26 cellular contexts compared by ENCODE assay signal in the genomic region with DNA sequence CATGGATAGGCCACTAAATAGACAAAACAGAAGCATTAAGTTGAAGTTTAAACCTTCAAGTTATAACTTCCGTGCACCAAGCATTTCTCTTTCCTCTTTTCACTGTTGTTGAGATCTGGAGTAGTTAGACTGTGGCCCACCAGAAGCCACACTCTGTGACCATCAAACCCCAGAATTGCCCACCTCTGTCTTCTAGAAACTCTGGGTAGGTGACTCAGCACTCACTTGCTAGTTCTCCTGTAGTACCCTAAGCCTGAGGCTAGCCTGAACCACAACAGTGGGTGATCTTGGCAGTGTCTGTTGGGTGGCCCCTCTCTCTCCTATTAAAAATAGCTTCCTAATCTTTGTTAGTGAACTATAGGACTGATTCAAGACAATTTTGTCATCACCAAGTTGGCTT. TPM values are rescaled to one million over a fixed set of nuclear protein-coding genes. Genes with fewer than 3 reads are reported as not detected.
DNase-seq lines count a peak whose midpoint lies in the region; ATAC-seq and TF ChIP-seq lines count a peak whose summit lies in the region.
"Had no signal": no experiment of that assay in that cellular context is flagged by ENCODE, and none has a peak within 500 bp of the region (broad histone marks: within the 10 kb centered on the region; RNA-seq: fewer than 3 reads in every experiment).

No MANE protein-coding gene starts in this region.

- peaks cover 7% of the 10 kb centered on the region for H3K9me3 Mint-ChIP-seq in activated CD4-positive, alpha-beta T cell treated with anti-CD3 and anti-CD28 coated beads, Interleukin-2, amount 10 ng/mL, durations not matched to agents 24 days and 14 days
- peaks cover 2 to 3% of the 10 kb centered on the region in 2 donors for H3K9me3 Mint-ChIP-seq in activated T-cell treated with anti-CD3 and anti-CD28 coated beads, Interleukin-2, amount 50 U/mL, for 72 hours
- H3K9me3 Mint-ChIP-seq in natural killer cell treated with Interleukin-12 subunit alpha and Interleukin-12 subunit beta and Interleukin-15 and Interleukin-18, amount 100 ng/mL, for 72 hours: peaks cover 3% of the 10 kb centered on the region

- no peak for TF ChIP-seq POLR2A in heart left ventricle (IDR thresholded peaks at IDR 0.05)

- TF ChIP-seq CTCF in heart left ventricle (IDR thresholded peaks at IDR 0.05): no peak

- peaks cover 0 to 7% (median 0%) of the 10 kb centered on the region in 9 donors for H3K27me3 ChIP-seq in heart left ventricle
- H3K27me3 ChIP-seq: colonic mucosa, sigmoid colon, upper lobe of left lung had no signal

- no peaks in the 10 kb centered on the region for H3K36me3 ChIP-seq in heart left ventricle
- H3K36me3 ChIP-seq: breast epithelium, colonic mucosa, heart right ventricle, prostate gland, sigmoid colon, upper lobe of left lung had no signal

- peak; percentile 65 for DNase-seq in activated CD4-positive, alpha-beta T cell treated with anti-CD3 and anti-CD28 coated beads, Interleukin-2, amount 10 ng/mL, durations not matched to agents 24 days and 14 days
- DNase-seq in activated CD4-positive, alpha-beta T cell treated with anti-CD3 and anti-CD28 coated beads for 48 hours: no peak
- DNase-seq in GDM1 (lab: John Stamatoyannopoulos, UW) (peak; percentile 56), HK-2 (ENCODE audit: unreplicated experiment) (no peak), heart left ventricle (no peak), NCI-H774 (lab: John Stamatoyannopoulos, UW) (no peak)
- DNase-seq in activated T-cell treated with anti-CD3 and anti-CD28 coated beads, Interleukin-2, amount 50 U/mL, for 72 hours: peak; percentile 39 to 69
- DNase-seq in natural killer cell treated with Interleukin-12 subunit alpha and Interleukin-12 subunit beta and Interleukin-15 and Interleukin-18, amount 100 ng/mL, for 72 hours (ENCODE audit: low spot score): no peak
- DNase-seq: amniotic stem cell; colonic mucosa; effector memory CD4-positive, alpha-beta T cell; foreskin fibroblast; H7; heart right ventricle; NCI-H510A; NK-92 treated with Interleukin-12 subunit alpha and Interleukin-12 subunit beta, amount 100 ng/mL, for 24 hours; sigmoid colon; stimulated activated CD4-positive, alpha-beta T cell treated with anti-CD3 and anti-CD28 coated beads, Interleukin-15, amount 100 ng/mL, for 24 hours; upper lobe of left lung had no signal

- H3K9me3 ChIP-seq in heart left ventricle: no peaks in the 10 kb centered on the region
- H3K9me3 ChIP-seq: A549, breast epithelium, colonic mucosa, heart right ventricle, prostate gland, sigmoid colon, upper lobe of left lung had no signal

- no peak overlapping the region for H3K27ac ChIP-seq in heart left ventricle
- H3K27ac ChIP-seq: A549, breast epithelium, colonic mucosa, heart right ventricle, KMS-11, prostate gland, sigmoid colon, upper lobe of left lung had no signal

- H3K4me1 Mint-ChIP-seq in activated CD4-positive, alpha-beta T cell treated with anti-CD3 and anti-CD28 coated beads, Interleukin-2, amount 10 ng/mL, durations not matched to agents 24 days and 14 days: peaks cover 69% of the 10 kb centered on the region
- H3K4me1 Mint-ChIP-seq in activated T-cell treated with anti-CD3 and anti-CD28 coated beads, Interleukin-2, amount 50 U/mL, for 72 hours (ENCODE audit: low read depth): peaks cover 93% of the 10 kb centered on the region
- H3K4me1 Mint-ChIP-seq in natural killer cell treated with Interleukin-12 subunit alpha and Interleukin-12 subunit beta and Interleukin-15 and Interleukin-18, amount 100 ng/mL, for 72 hours (ENCODE audit: low read depth in 2 of 2): peaks cover 62 to 71% of the 10 kb centered on the region in 2 donors
- H3K4me1 Mint-ChIP-seq: B cell, memory B cell had no signal

- intact Hi-C loops in activated CD4-positive, alpha-beta T cell treated with anti-CD3 and anti-CD28 coated beads, Interleukin-2, amount 10 ng/mL, durations not matched to agents 24 days and 14 days (cut with micrococcal nuclease): no loop called here
- intact Hi-C loops in heart left ventricle (cut with DNase I): no loop called here

- no peaks in the 10 kb centered on the region for H3K27me3 Mint-ChIP-seq in activated CD4-positive, alpha-beta T cell treated with anti-CD3 and anti-CD28 coated beads, Interleukin-2, amount 10 ng/mL, durations not matched to agents 24 days and 14 days
- H3K27me3 Mint-ChIP-seq in activated T-cell treated with anti-CD3 and anti-CD28 coated beads, Interleukin-2, amount 50 U/mL, for 72 hours (ENCODE audit: low read depth): peaks cover 8% of the 10 kb centered on the region
- H3K27me3 Mint-ChIP-seq in natural killer cell treated with Interleukin-12 subunit alpha and Interleukin-12 subunit beta and Interleukin-15 and Interleukin-18, amount 100 ng/mL, for 72 hours: peaks cover 0 to 17% of the 10 kb centered on the region in 2 donors
- H3K27me3 Mint-ChIP-seq: B cell, memory B cell had no signal

- ATAC-seq in activated T-cell treated with anti-CD3 and anti-CD28 coated beads, Interleukin-2, amount 50 U/mL, for 72 hours (replicated peaks in 1 of 2): peak; percentile 18 to 42
- peak; percentile 69 to 79 for ATAC-seq in natural killer cell treated with Interleukin-12 subunit alpha and Interleukin-12 subunit beta and Interleukin-15 and Interleukin-18, amount 100 ng/mL, for 72 hours
- ATAC-seq in heart left ventricle: no peak
- ATAC-seq: A549, heart right ventricle had no signal

- H3K4me1 ChIP-seq in heart left ventricle: no peaks in the 10 kb centered on the region
- H3K4me1 ChIP-seq: A549, breast epithelium, colonic mucosa, heart right ventricle, prostate gland, sigmoid colon, upper lobe of left lung had no signal

- H3K36me3 Mint-ChIP-seq in activated CD4-positive, alpha-beta T cell treated with anti-CD3 and anti-CD28 coated beads, Interleukin-2, amount 10 ng/mL, durations not matched to agents 24 days and 14 days (ENCODE audit: low read depth): peaks cover 11% of the 10 kb centered on the region
- peaks cover 0 to 2% of the 10 kb centered on the region in 2 donors for H3K36me3 Mint-ChIP-seq in activated T-cell treated with anti-CD3 and anti-CD28 coated beads, Interleukin-2, amount 50 U/mL, for 72 hours (ENCODE audit: insufficient read depth in 2 of 2)
- peaks cover 7% of the 10 kb centered on the region for H3K36me3 Mint-ChIP-seq in natural killer cell treated with Interleukin-12 subunit alpha and Interleukin-12 subunit beta and Interleukin-15 and Interleukin-18, amount 100 ng/mL, for 72 hours
- H3K36me3 Mint-ChIP-seq: memory B cell had no signal

- no peak overlapping the region for H3K4me3 ChIP-seq in heart left ventricle
- H3K4me3 ChIP-seq: A549, breast epithelium, colonic mucosa, heart right ventricle, prostate gland, sigmoid colon, upper lobe of left lung had no signal

- H3K4me3 Mint-ChIP-seq in activated CD4-positive, alpha-beta T cell treated with anti-CD3 and anti-CD28 coated beads, Interleukin-2, amount 10 ng/mL, durations not matched to agents 24 days and 14 days: peak overlapping the region; percentile 50
- peak overlapping the region; percentile 9 to 56 for H3K4me3 Mint-ChIP-seq in activated T-cell treated with anti-CD3 and anti-CD28 coated beads, Interleukin-2, amount 50 U/mL, for 72 hours
- H3K4me3 Mint-ChIP-seq in natural killer cell treated with Interleukin-12 subunit alpha and Interleukin-12 subunit beta and Interleukin-15 and Interleukin-18, amount 100 ng/mL, for 72 hours: peak overlapping the region; percentile 72
- H3K4me3 Mint-ChIP-seq: B cell, memory B cell had no signal

- 79 to 84% (median 83%) methylated on average over 1 of the region's 1 CpG for WGBS in heart left ventricle, 4 donors

- H3K27ac Mint-ChIP-seq in activated CD4-positive, alpha-beta T cell treated with anti-CD3 and anti-CD28 coated beads, Interleukin-2, amount 10 ng/mL, durations not matched to agents 24 days and 14 days: peak overlapping the region; percentile 80
- H3K27ac Mint-ChIP-seq in activated T-cell treated with anti-CD3 and anti-CD28 coated beads, Interleukin-2, amount 50 U/mL, for 72 hours: peak overlapping the region; percentile 79
- peak overlapping the region; percentile 84 to 98 for H3K27ac Mint-ChIP-seq in natural killer cell treated with Interleukin-12 subunit alpha and Interleukin-12 subunit beta and Interleukin-15 and Interleukin-18, amount 100 ng/mL, for 72 hours
- H3K27ac Mint-ChIP-seq: B cell, memory B cell had no signal

RNA-seq across cellular contexts. Expression of gene CD40LG, which starts 24.6 kb away (rescaled TPM):
- total RNA-seq in activated CD4-positive, alpha-beta T cell treated with anti-CD3 and anti-CD28 coated beads, Interleukin-2, amount 10 ng/mL, durations not matched to agents 24 days and 14 days: 178 and 181 TPM in 2 replicates
- 10 to 100 TPM; 26.5 to 36.1 TPM for total RNA-seq in activated T-cell treated with anti-CD3 and anti-CD28 coated beads, Interleukin-2, amount 50 U/mL, for 72 hours
- 10 to 100 TPM in 1 of 2 donors, 1 to 10 TPM in 1; 9.0 to 10.1 TPM for total RNA-seq in natural killer cell treated with Interleukin-12 subunit alpha and Interleukin-12 subunit beta and Interleukin-15 and Interleukin-18, amount 100 ng/mL, for 72 hours
- total RNA-seq in heart left ventricle: under 1 TPM in 2 of 9 donors, not detected in 7; 0.36 to 0.75 TPM
- polyA plus RNA-seq in heart left ventricle: under 1 TPM in 1 of 2 donors, not detected in 1; 0.04 TPM
- total RNA-seq: H7, HT1080, prostate gland had no signal
- polyA plus RNA-seq: A549 had no signal

Comparison
In these comparisons a context has a peak if more than half of its experiments do, and no peak if none do; other contexts are left out.
1. DNase-seq: peak in activated CD4-positive, alpha-beta T cell treated with anti-CD3 and anti-CD28 coated beads, Interleukin-2, amount 10 ng/mL, durations not matched to agents 24 days and 14 days (single experiment), GDM1 (single experiment) and activated T-cell treated with anti-CD3 and anti-CD28 coated beads, Interleukin-2, amount 50 U/mL, for 72 hours (2 of 2); none in activated CD4-positive, alpha-beta T cell treated with anti-CD3 and anti-CD28 coated beads for 48 hours (single experiment), natural killer cell treated with Interleukin-12 subunit alpha and Interleukin-12 subunit beta and Interleukin-15 and Interleukin-18, amount 100 ng/mL, for 72 hours (single experiment), HK-2 (single experiment), heart left ventricle (0 of 5) and NCI-H774 (single experiment).
2. ATAC-seq: peak in activated T-cell treated with anti-CD3 and anti-CD28 coated beads, Interleukin-2, amount 50 U/mL, for 72 hours (2 of 2) and natural killer cell treated with Interleukin-12 subunit alpha and Interleukin-12 subunit beta and Interleukin-15 and Interleukin-18, amount 100 ng/mL, for 72 hours (2 of 2); none in heart left ventricle (0 of 4).
3. RNA of gene CD40LG, which starts 24.6 kb away (total RNA-seq): 178 to 181 TPM in activated CD4-positive, alpha-beta T cell treated with anti-CD3 and anti-CD28 coated beads, Interleukin-2, amount 10 ng/mL, durations not matched to agents 24 days and 14 days, 26.5 to 36.1 TPM in activated T-cell treated with anti-CD3 and anti-CD28 coated beads, Interleukin-2, amount 50 U/mL, for 72 hours and 9.0 to 10.1 TPM in natural killer cell treated with Interleukin-12 subunit alpha and Interleukin-12 subunit beta and Interleukin-15 and Interleukin-18, amount 100 ng/mL, for 72 hours; 0.36 to 0.75 TPM in heart left ventricle; every median in the first group is over 4 times any median in the second.
4. Peak in every context shown above with its lines, with median percentiles within 50 percentile points of each other: H3K27ac Mint-ChIP-seq and H3K4me3 Mint-ChIP-seq.